In the genomic region with DNA sequence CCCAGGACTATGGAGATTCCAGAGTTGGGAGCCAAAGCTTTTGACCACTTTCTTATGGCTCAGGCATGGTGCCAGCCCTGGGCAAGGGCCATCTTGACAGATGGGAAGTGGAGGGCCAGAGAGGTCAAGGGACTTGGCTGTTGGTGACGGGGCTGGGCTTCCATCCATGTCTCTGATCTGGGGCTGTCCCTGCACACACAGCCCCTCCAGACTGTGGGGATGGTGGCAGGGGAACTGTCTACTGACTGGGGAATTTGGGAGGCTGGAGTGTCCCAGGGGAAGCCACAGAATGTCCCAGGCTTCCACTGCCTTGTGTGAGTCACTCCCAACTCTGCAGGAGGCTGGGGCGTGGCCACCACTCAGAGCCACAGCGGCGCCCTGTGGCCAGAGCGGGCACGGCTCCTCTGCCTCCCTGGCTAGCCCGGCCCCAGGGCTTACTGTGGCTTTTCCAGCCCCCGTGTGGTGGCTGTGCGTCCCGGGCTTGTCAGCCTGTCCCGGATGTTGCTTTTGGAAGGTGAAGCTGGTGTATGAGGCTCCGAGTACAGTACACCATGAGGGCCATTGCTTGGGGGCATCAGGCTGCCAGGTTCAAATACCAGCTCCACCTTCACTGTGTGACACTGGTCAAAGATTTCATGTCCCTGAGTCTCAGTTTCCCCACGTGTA, we compare ENCODE assay signal across 8 cellular contexts.
DNase-seq lines count a peak whose midpoint lies in the region; ATAC-seq and TF ChIP-seq lines count a peak whose summit lies in the region.

No MANE protein-coding gene starts in this region.

- H3K27ac ChIP-seq in VCaP = peak overlapping the region; percentile 49

- H3K4me3 ChIP-seq in HAP-1 = no peak overlapping the region

- peak; percentile 97 for TF ChIP-seq CTCF in VCaP (conservative IDR thresholded peaks at IDR 0.05)

- no peak for ATAC-seq in HG03439 (IDR thresholded peaks at IDR 0.05; ENCODE audit: unreplicated experiment)

- peaks cover 5% of the 10 kb centered on the region for H3K4me1 ChIP-seq in HAP-1

- peak; percentile 98 for DNase-seq in ELF-1 (ENCODE audit: low read depth, low spot score)
- DNase-seq in HAP-1 (ENCODE audit: low spot score in 2 of 2) = peak; percentile 87 to 94
- peak; percentile 5 for DNase-seq in NCI-H146 treated with DMSO at 0.1 percent for 48 hours (lab: John Stamatoyannopoulos, UW; ENCODE audit: unreplicated experiment)
- DNase-seq in T47D (ENCODE audit: low read depth in 1 of 2, low spot score in 1 of 2) = peak; percentile 68 to 92
- DNase-seq in iris pigment epithelial cell (ENCODE audit: low read depth) = peak; percentile 88
- DNase-seq in smooth muscle cell of the brain vasculature (ENCODE audit: low read depth, low spot score) = peak; percentile 82

- in situ Hi-C loops in HAP-1 (cut with MboI; ENCODE audit: low sequenced_read_pairs) (no loop called here), T47D (cut with HindIII; ENCODE audit: low pct_unique_long_range_greater_than_20kb, low sequenced_read_pairs) (no loop called here)

- no peaks in the 10 kb centered on the region for H3K27me3 ChIP-seq in HAP-1 (ENCODE audit: low read depth)

- no peaks in the 10 kb centered on the region for H3K9me3 ChIP-seq in HAP-1

- peaks cover 18% of the 10 kb centered on the region for H3K36me3 ChIP-seq in HAP-1 (replicated peaks)

Comparison
In these comparisons a context has a peak if more than half of its experiments do, and no peak if none do; other contexts are left out.
1. DNase-seq: peak in every context shown above with its lines; median percentile 98 in ELF-1; 90 in HAP-1; 88 in iris pigment epithelial cell; 82 in smooth muscle cell of the brain vasculature; 80 in T47D; 5 in NCI-H146 treated with DMSO at 0.1 percent for 48 hours.